In genomic region chr19:38665950-38666661, GRCh38 we compare ENCODE assay signal across 9 cellular contexts. TPM values are rescaled to one million over a fixed set of nuclear protein-coding genes. Genes with fewer than 3 reads are reported as not detected.
DNase-seq lines count a peak whose midpoint lies in the region; ATAC-seq and TF ChIP-seq lines count a peak whose summit lies in the region.
"Had no signal": no experiment of that assay in that cellular context is flagged by ENCODE, and none has a peak within 500 bp of the region (broad histone marks: within the 10 kb centered on the region; RNA-seq: fewer than 3 reads in every experiment).

No MANE protein-coding gene starts in this region.

- H3K36me3 ChIP-seq in mesodermal cell (ENCODE audit: control insufficient read depth, insufficient read depth, low read length), result peaks cover 49% of the 10 kb centered on the region
- H3K36me3 ChIP-seq in urinary bladder (ENCODE audit: insufficient read depth), result no peaks in the 10 kb centered on the region

- peak overlapping the region; percentile 34 for H3K27ac Mint-ChIP-seq in activated CD8-positive, alpha-beta T cell treated with anti-CD3 and anti-CD28 coated beads, Interleukin-2, amount 10 ng/mL, durations not matched to agents 7 days and 5 days
- no peak overlapping the region for H3K27ac Mint-ChIP-seq in activated CD8-positive, alpha-beta T cell treated with anti-CD3 and anti-CD28 coated beads for 36 hours
- H3K27ac Mint-ChIP-seq in activated T-helper 1 cell treated with anti-CD3 and anti-CD28 coated beads, Interleukin-12 subunit alpha, Interleukin-12 subunit beta, Interleukin-2, Interleukin-4 antibody, amounts not matched to agents 30 ng/mL and 10 ng/mL and 1 ng/mL, durations not matched to agents 14 hours and 24 hours and 36 hours, result no peak overlapping the region

- WGBS in mesodermal cell (ENCODE audit: insufficient coverage in 2 of 2), 2 experiments, result 13% methylated on average over 11 to 15 of the region's 19 CpGs
- WGBS in urinary bladder, result 36% methylated on average over 19 of the region's 19 CpGs

- H3K4me3 ChIP-seq in mesodermal cell (ENCODE audit: extremely low read depth, insufficient read depth, low read length, poor library complexity, severe bottlenecking) (peak overlapping the region; percentile 1), urinary bladder (ENCODE audit: low read depth, low read length) (no peak overlapping the region)

- intact Hi-C loops in activated CD8-positive, alpha-beta T cell treated with anti-CD3 and anti-CD28 coated beads for 36 hours (cut with micrococcal nuclease), result no loop called here
- intact Hi-C loops in activated T-helper 1 cell treated with anti-CD3 and anti-CD28 coated beads, Interleukin-12 subunit alpha, Interleukin-12 subunit beta, Interleukin-2, Interleukin-4 antibody, amounts not matched to agents 30 ng/mL and 10 ng/mL and 1 ng/mL, durations not matched to agents 14 hours and 24 hours and 36 hours (cut with micrococcal nuclease), result no loop called here

- CTCF ChIA-PET in activated CD8-positive, alpha-beta T cell treated with anti-CD3 and anti-CD28 coated beads, Interleukin-2, amount 10 ng/mL, durations not matched to agents 7 days and 5 days (lab: Charles Lee), result interaction anchor here (0.8 kb wide), 1 partner anchor 10 kb away, joined by 3 read pairs; no protein-coding TSS in a partner anchor
- CTCF ChIA-PET in activated CD8-positive, alpha-beta T cell treated with anti-CD3 and anti-CD28 coated beads for 36 hours (lab: Charles Lee), result no interaction called here

- TF ChIP-seq CTCF in activated CD8-positive, alpha-beta T cell treated with anti-CD3 and anti-CD28 coated beads for 36 hours (IDR thresholded peaks at IDR 0.05), result no peak

- H3K27ac ChIP-seq in mesodermal cell (ENCODE audit: low read depth, low read length, severe bottlenecking) (peak overlapping the region; percentile 99), urinary bladder (ENCODE audit: low read depth) (peak overlapping the region; percentile 56)

- H3K9me3 Mint-ChIP-seq in activated CD8-positive, alpha-beta T cell treated with anti-CD3 and anti-CD28 coated beads, Interleukin-2, amount 10 ng/mL, durations not matched to agents 7 days and 5 days (ENCODE audit: insufficient read depth), result no peaks in the 10 kb centered on the region
- H3K9me3 Mint-ChIP-seq in activated CD8-positive, alpha-beta T cell treated with anti-CD3 and anti-CD28 coated beads for 36 hours, result no peaks in the 10 kb centered on the region
- no peaks in the 10 kb centered on the region for H3K9me3 Mint-ChIP-seq in activated T-helper 1 cell treated with anti-CD3 and anti-CD28 coated beads, Interleukin-12 subunit alpha, Interleukin-12 subunit beta, Interleukin-2, Interleukin-4 antibody, amounts not matched to agents 30 ng/mL and 10 ng/mL and 1 ng/mL, durations not matched to agents 14 hours and 24 hours and 36 hours

- peaks cover 52% of the 10 kb centered on the region for H3K36me3 Mint-ChIP-seq in activated CD8-positive, alpha-beta T cell treated with anti-CD3 and anti-CD28 coated beads, Interleukin-2, amount 10 ng/mL, durations not matched to agents 7 days and 5 days (ENCODE audit: low read depth)
- peaks cover 18% of the 10 kb centered on the region for H3K36me3 Mint-ChIP-seq in activated CD8-positive, alpha-beta T cell treated with anti-CD3 and anti-CD28 coated beads for 36 hours (ENCODE audit: low read depth)
- peaks cover 13% of the 10 kb centered on the region for H3K36me3 Mint-ChIP-seq in activated T-helper 1 cell treated with anti-CD3 and anti-CD28 coated beads, Interleukin-12 subunit alpha, Interleukin-12 subunit beta, Interleukin-2, Interleukin-4 antibody, amounts not matched to agents 30 ng/mL and 10 ng/mL and 1 ng/mL, durations not matched to agents 14 hours and 24 hours and 36 hours (ENCODE audit: low read depth)

- H3K4me3 Mint-ChIP-seq in activated CD8-positive, alpha-beta T cell treated with anti-CD3 and anti-CD28 coated beads, Interleukin-2, amount 10 ng/mL, durations not matched to agents 7 days and 5 days, result no peak overlapping the region
- no peak overlapping the region for H3K4me3 Mint-ChIP-seq in activated CD8-positive, alpha-beta T cell treated with anti-CD3 and anti-CD28 coated beads for 36 hours
- H3K4me3 Mint-ChIP-seq in activated T-helper 1 cell treated with anti-CD3 and anti-CD28 coated beads, Interleukin-12 subunit alpha, Interleukin-12 subunit beta, Interleukin-2, Interleukin-4 antibody, amounts not matched to agents 30 ng/mL and 10 ng/mL and 1 ng/mL, durations not matched to agents 14 hours and 24 hours and 36 hours, result no peak overlapping the region

- no peak for DNase-seq in activated CD8-positive, alpha-beta T cell treated with anti-CD3 and anti-CD28 coated beads, Interleukin-2, amount 10 ng/mL, durations not matched to agents 7 days and 5 days
- DNase-seq in activated CD8-positive, alpha-beta T cell treated with anti-CD3 and anti-CD28 coated beads for 36 hours, result no peak
- DNase-seq in dermis microvascular lymphatic vessel endothelial cell (ENCODE audit: low read depth in 2 of 2) (peak; percentile 86 to 88), NCI-H82 (lab: John Stamatoyannopoulos, UW) (no peak), T1000 (lab: John Stamatoyannopoulos, UW) (no peak)
- no peak for DNase-seq in activated T-helper 1 cell treated with anti-CD3 and anti-CD28 coated beads, Interleukin-12 subunit alpha, Interleukin-12 subunit beta, Interleukin-2, Interleukin-4 antibody, amounts not matched to agents 30 ng/mL and 10 ng/mL and 1 ng/mL, durations not matched to agents 14 hours and 24 hours and 36 hours (ENCODE audit: low spot score)

- no peaks in the 10 kb centered on the region for H3K9me3 ChIP-seq in mesodermal cell (ENCODE audit: control insufficient read depth, low read length)

- POLR2A ChIA-PET in activated CD8-positive, alpha-beta T cell treated with anti-CD3 and anti-CD28 coated beads, Interleukin-2, amount 10 ng/mL, durations not matched to agents 7 days and 5 days (lab: Charles Lee), result no interaction called here
- POLR2A ChIA-PET in activated CD8-positive, alpha-beta T cell treated with anti-CD3 and anti-CD28 coated beads for 36 hours (lab: Charles Lee), result interaction anchor here (0.7 to 1.4 kb wide), 2 partner anchors 9 to 423 kb away, joined by 3 read pairs; no protein-coding TSS in a partner anchor

- no peaks in the 10 kb centered on the region for H3K27me3 Mint-ChIP-seq in activated CD8-positive, alpha-beta T cell treated with anti-CD3 and anti-CD28 coated beads, Interleukin-2, amount 10 ng/mL, durations not matched to agents 7 days and 5 days (ENCODE audit: low read depth)
- H3K27me3 Mint-ChIP-seq in activated CD8-positive, alpha-beta T cell treated with anti-CD3 and anti-CD28 coated beads for 36 hours, result peaks cover 5% of the 10 kb centered on the region
- H3K27me3 Mint-ChIP-seq in activated T-helper 1 cell treated with anti-CD3 and anti-CD28 coated beads, Interleukin-12 subunit alpha, Interleukin-12 subunit beta, Interleukin-2, Interleukin-4 antibody, amounts not matched to agents 30 ng/mL and 10 ng/mL and 1 ng/mL, durations not matched to agents 14 hours and 24 hours and 36 hours (ENCODE audit: insufficient read depth), result no peaks in the 10 kb centered on the region

- no peak for ATAC-seq in activated CD8-positive, alpha-beta T cell treated with anti-CD3 and anti-CD28 coated beads, Interleukin-2, amount 10 ng/mL, durations not matched to agents 7 days and 5 days
- ATAC-seq in activated CD8-positive, alpha-beta T cell treated with anti-CD3 and anti-CD28 coated beads for 36 hours, result no peak

- H3K4me1 Mint-ChIP-seq in activated CD8-positive, alpha-beta T cell treated with anti-CD3 and anti-CD28 coated beads, Interleukin-2, amount 10 ng/mL, durations not matched to agents 7 days and 5 days (ENCODE audit: low read depth), result peaks cover 92% of the 10 kb centered on the region
- peaks cover 75% of the 10 kb centered on the region for H3K4me1 Mint-ChIP-seq in activated CD8-positive, alpha-beta T cell treated with anti-CD3 and anti-CD28 coated beads for 36 hours (ENCODE audit: low read depth)
- H3K4me1 Mint-ChIP-seq in activated T-helper 1 cell treated with anti-CD3 and anti-CD28 coated beads, Interleukin-12 subunit alpha, Interleukin-12 subunit beta, Interleukin-2, Interleukin-4 antibody, amounts not matched to agents 30 ng/mL and 10 ng/mL and 1 ng/mL, durations not matched to agents 14 hours and 24 hours and 36 hours (ENCODE audit: low read depth), result peaks cover 78% of the 10 kb centered on the region

- H3K4me1 ChIP-seq in mesodermal cell (ENCODE audit: control insufficient read depth, insufficient read depth, low read length, poor library complexity, severe bottlenecking) (peaks cover 96% of the 10 kb centered on the region), urinary bladder (ENCODE audit: insufficient read depth) (no peaks in the 10 kb centered on the region)

RNA-seq across cellular contexts. Expression of gene ACTN4, which starts 18.7 kb away (rescaled TPM):
- total RNA-seq in activated CD8-positive, alpha-beta T cell treated with anti-CD3 and anti-CD28 coated beads, Interleukin-2, amount 10 ng/mL, durations not matched to agents 7 days and 5 days, result 100 to 1,000 TPM; 357 to 373 TPM
- 100 to 1,000 TPM; 183 to 189 TPM for total RNA-seq in activated CD8-positive, alpha-beta T cell treated with anti-CD3 and anti-CD28 coated beads for 36 hours
- total RNA-seq in dermis microvascular lymphatic vessel endothelial cell (126 and 192 TPM in 2 replicates), urinary bladder (140 TPM)
- 478 TPM for polyA plus RNA-seq in mesodermal cell (2013, experiment 1 of 2)
- polyA plus RNA-seq in mesodermal cell (2013, experiment 2 of 2), result 340 TPM
- polyA plus RNA-seq in urinary bladder, result 304 TPM
- total RNA-seq in activated T-helper 1 cell treated with anti-CD3 and anti-CD28 coated beads, Interleukin-12 subunit alpha, Interleukin-12 subunit beta, Interleukin-2, Interleukin-4 antibody, amounts not matched to agents 30 ng/mL and 10 ng/mL and 1 ng/mL, durations not matched to agents 14 hours and 24 hours and 36 hours, result 281 and 287 TPM in 2 replicates

RNA-seq across cellular contexts. Expression of gene EIF3K, which starts 47.1 kb away (rescaled TPM):
- 100 to 1,000 TPM; 325 to 352 TPM for total RNA-seq in activated CD8-positive, alpha-beta T cell treated with anti-CD3 and anti-CD28 coated beads, Interleukin-2, amount 10 ng/mL, durations not matched to agents 7 days and 5 days
- total RNA-seq in activated CD8-positive, alpha-beta T cell treated with anti-CD3 and anti-CD28 coated beads for 36 hours, result 100 to 1,000 TPM; 306 to 308 TPM
- 329 and 443 TPM in 2 replicates for total RNA-seq in dermis microvascular lymphatic vessel endothelial cell
- 266 TPM for polyA plus RNA-seq in mesodermal cell (2013, experiment 1 of 2)
- polyA plus RNA-seq in mesodermal cell (2013, experiment 2 of 2), result 234 TPM
- 92.4 TPM for total RNA-seq in urinary bladder
- polyA plus RNA-seq in urinary bladder, result 373 TPM
- 309 and 326 TPM in 2 replicates for total RNA-seq in activated T-helper 1 cell treated with anti-CD3 and anti-CD28 coated beads, Interleukin-12 subunit alpha, Interleukin-12 subunit beta, Interleukin-2, Interleukin-4 antibody, amounts not matched to agents 30 ng/mL and 10 ng/mL and 1 ng/mL, durations not matched to agents 14 hours and 24 hours and 36 hours

RNA-seq across cellular contexts. Expression of gene MAP4K1, which starts 48.4 kb away (rescaled TPM):
- 100 to 1,000 TPM; 259 to 269 TPM for total RNA-seq in activated CD8-positive, alpha-beta T cell treated with anti-CD3 and anti-CD28 coated beads, Interleukin-2, amount 10 ng/mL, durations not matched to agents 7 days and 5 days
- total RNA-seq in activated CD8-positive, alpha-beta T cell treated with anti-CD3 and anti-CD28 coated beads for 36 hours, result 100 to 1,000 TPM; 166 to 174 TPM
- total RNA-seq in dermis microvascular lymphatic vessel endothelial cell, result 0.13 TPM in 1 of 2 replicates, not detected in the other
- polyA plus RNA-seq in mesodermal cell (2013, experiment 1 of 2), result 2.6 TPM
- polyA plus RNA-seq in mesodermal cell (2013, experiment 2 of 2), result 1.1 TPM
- 2.2 TPM for total RNA-seq in urinary bladder
- 1.9 TPM for polyA plus RNA-seq in urinary bladder
- total RNA-seq in activated T-helper 1 cell treated with anti-CD3 and anti-CD28 coated beads, Interleukin-12 subunit alpha, Interleukin-12 subunit beta, Interleukin-2, Interleukin-4 antibody, amounts not matched to agents 30 ng/mL and 10 ng/mL and 1 ng/mL, durations not matched to agents 14 hours and 24 hours and 36 hours, result 159 and 182 TPM in 2 replicates
- total RNA-seq: glomerular endothelial cell had no signal

Comparison
In these comparisons a context has a peak if more than half of its experiments do, and no peak if none do; other contexts are left out.
1. DNase-seq: peak in dermis microvascular lymphatic vessel endothelial cell (2 of 2); none in activated CD8-positive, alpha-beta T cell treated with anti-CD3 and anti-CD28 coated beads, Interleukin-2, amount 10 ng/mL, durations not matched to agents 7 days and 5 days (single experiment), activated CD8-positive, alpha-beta T cell treated with anti-CD3 and anti-CD28 coated beads for 36 hours (single experiment), NCI-H82 (single experiment), activated T-helper 1 cell treated with anti-CD3 and anti-CD28 coated beads, Interleukin-12 subunit alpha, Interleukin-12 subunit beta, Interleukin-2, Interleukin-4 antibody, amounts not matched to agents 30 ng/mL and 10 ng/mL and 1 ng/mL, durations not matched to agents 14 hours and 24 hours and 36 hours (single experiment) and T1000 (single experiment).
2. RNA of gene MAP4K1, which starts 48.4 kb away (total RNA-seq): 259 to 269 TPM in activated CD8-positive, alpha-beta T cell treated with anti-CD3 and anti-CD28 coated beads, Interleukin-2, amount 10 ng/mL, durations not matched to agents 7 days and 5 days, 159 to 182 TPM in activated T-helper 1 cell treated with anti-CD3 and anti-CD28 coated beads, Interleukin-12 subunit alpha, Interleukin-12 subunit beta, Interleukin-2, Interleukin-4 antibody, amounts not matched to agents 30 ng/mL and 10 ng/mL and 1 ng/mL, durations not matched to agents 14 hours and 24 hours and 36 hours and 166 to 174 TPM in activated CD8-positive, alpha-beta T cell treated with anti-CD3 and anti-CD28 coated beads for 36 hours; 2.2 TPM in urinary bladder (single experiment) and 0.13 TPM in dermis microvascular lymphatic vessel endothelial cell; every median in the first group is over 10 times any median in the second.